In the genomic region with DNA sequence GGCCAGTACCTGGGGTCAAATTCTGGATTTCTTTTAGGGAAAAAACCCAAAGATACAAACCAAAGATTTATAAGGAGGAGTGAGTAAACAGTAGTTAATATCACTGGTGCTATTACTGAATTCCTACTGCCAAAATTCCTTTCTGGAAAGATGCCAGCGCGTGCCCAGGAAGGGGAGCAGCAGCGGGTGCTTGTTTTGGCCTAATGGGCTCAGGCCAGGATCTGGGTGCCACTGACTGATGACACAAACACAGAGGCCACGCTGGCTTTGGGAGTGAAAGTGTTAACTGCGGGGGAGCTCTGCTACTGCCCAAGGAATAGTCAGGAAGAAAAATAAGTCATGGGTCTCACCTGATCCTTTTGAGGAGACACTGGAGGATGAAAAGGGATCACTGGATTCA, we compare ENCODE assay signal across 23 cellular contexts.
"Had no signal": no experiment of that assay in that cellular context is flagged by ENCODE, and none has a peak within 500 bp of the region (broad histone marks: within the 10 kb centered on the region; RNA-seq: fewer than 3 reads in every experiment).

No MANE protein-coding gene starts in this region.

- H3K27ac ChIP-seq: ascending aorta, transverse colon, vagina had no signal

- H3K9me3 Mint-ChIP-seq: activated CD4-positive, alpha-beta memory T cell treated with anti-CD3 and anti-CD28 coated beads, Interleukin-2, amount 10 ng/mL, durations not matched to agents 7 days and 5 days had no signal

- H3K4me1 Mint-ChIP-seq: WTC11 had no signal

- H3K4me3 Mint-ChIP-seq: activated CD4-positive, alpha-beta memory T cell treated with anti-CD3 and anti-CD28 coated beads, Interleukin-2, amount 10 ng/mL, durations not matched to agents 7 days and 5 days; activated CD8-positive, alpha-beta memory T cell treated with anti-CD3 and anti-CD28 coated beads, Interleukin-2, amount 10 ng/mL, durations not matched to agents 7 days and 5 days; activated naive CD4-positive, alpha-beta T cell treated with anti-CD3 and anti-CD28 coated beads, Interleukin-2, amount 10 ng/mL, durations not matched to agents 7 days and 5 days; dendritic cell treated with granulocyte-macrophage colony-stimulating factor and Interleukin-4, amounts not matched to agents 40 ng/mL and 50 ng/mL, for 4 days; nephron progenitor cell; WTC11 had no signal

- H3K27me3 Mint-ChIP-seq: activated CD4-positive, alpha-beta memory T cell treated with anti-CD3 and anti-CD28 coated beads, Interleukin-2, amount 10 ng/mL, durations not matched to agents 7 days and 5 days; activated CD8-positive, alpha-beta memory T cell treated with anti-CD3 and anti-CD28 coated beads, Interleukin-2, amount 10 ng/mL, durations not matched to agents 7 days and 5 days; activated naive CD4-positive, alpha-beta T cell treated with anti-CD3 and anti-CD28 coated beads, Interleukin-2, amount 10 ng/mL, durations not matched to agents 7 days and 5 days; dendritic cell treated with granulocyte-macrophage colony-stimulating factor and Interleukin-4, amounts not matched to agents 40 ng/mL and 50 ng/mL, for 4 days; progenitor cell of endocrine pancreas had no signal

- H3K27me3 ChIP-seq: ascending aorta, gastroesophageal sphincter, heart left ventricle, transverse colon, vagina had no signal

- ATAC-seq: esophagus mucosa, gastroesophageal sphincter had no signal

- H3K9me3 ChIP-seq: ascending aorta, gastroesophageal sphincter, transverse colon, vagina had no signal

- H3K27ac Mint-ChIP-seq: activated CD4-positive, alpha-beta memory T cell treated with anti-CD3 and anti-CD28 coated beads, Interleukin-2, amount 10 ng/mL, durations not matched to agents 7 days and 5 days; activated CD8-positive, alpha-beta memory T cell treated with anti-CD3 and anti-CD28 coated beads, Interleukin-2, amount 10 ng/mL, durations not matched to agents 7 days and 5 days; activated naive CD4-positive, alpha-beta T cell treated with anti-CD3 and anti-CD28 coated beads, Interleukin-2, amount 10 ng/mL, durations not matched to agents 7 days and 5 days; activated T-helper 2 cell treated with anti-CD3 and anti-CD28 coated beads, Interferon-gamma antibody, Interleukin-2, Interleukin-4, amounts not matched to agents 10 μg/mL and 5 μg/mL and 100 μg/mL, durations not matched to agents 14 hours and 24 hours and 36 hours; dendritic cell treated with granulocyte-macrophage colony-stimulating factor and Interleukin-4, amounts not matched to agents 40 ng/mL and 50 ng/mL, for 4 days; nephron progenitor cell; progenitor cell of endocrine pancreas; WTC11 had no signal

- DNase-seq: activated CD4-positive, alpha-beta memory T cell treated with anti-CD3 and anti-CD28 coated beads, Interleukin-2, amount 10 ng/mL, durations not matched to agents 7 days and 5 days; activated CD4-positive, alpha-beta T cell treated with anti-CD3 and anti-CD28 coated beads for 4 hours; activated CD8-positive, alpha-beta memory T cell treated with anti-CD3 and anti-CD28 coated beads, Interleukin-2, amount 10 ng/mL, durations not matched to agents 7 days and 5 days; activated naive CD4-positive, alpha-beta T cell treated with anti-CD3 and anti-CD28 coated beads, Interleukin-2, amount 10 ng/mL, durations not matched to agents 7 days and 5 days; effector CD8-positive, alpha-beta T cell; mesendoderm; nephron progenitor cell; occipital lobe; stimulated activated CD4-positive, alpha-beta T cell treated with anti-CD3 and anti-CD28 coated beads, Interleukin-12 subunit alpha, Interleukin-12 subunit beta, amount 100 ng/mL, for 4 hours; stimulated activated CD4-positive, alpha-beta T cell treated with anti-CD3 and anti-CD28 coated beads, Interleukin-1b, Interleukin-23, amount 100 ng/mL, for 48 hours; stimulated activated CD8-positive, alpha-beta memory T cell treated with anti-CD3 and anti-CD28 coated beads, Interleukin-4, amount 100 ng/mL, for 48 hours; stimulated activated naive CD8-positive, alpha-beta T cell treated with anti-CD3 and anti-CD28 coated beads, Interleukin-15, Interleukin-2, amounts not matched to agents 100 U/mL and 50 U/mL, for 24 hours; SW 1271; transverse colon had no signal

- H3K4me3 ChIP-seq: ascending aorta, gastroesophageal sphincter, heart left ventricle, transverse colon, vagina had no signal
